Comparison of ENCODE assay signal across 7 cellular contexts in the genomic region with DNA sequence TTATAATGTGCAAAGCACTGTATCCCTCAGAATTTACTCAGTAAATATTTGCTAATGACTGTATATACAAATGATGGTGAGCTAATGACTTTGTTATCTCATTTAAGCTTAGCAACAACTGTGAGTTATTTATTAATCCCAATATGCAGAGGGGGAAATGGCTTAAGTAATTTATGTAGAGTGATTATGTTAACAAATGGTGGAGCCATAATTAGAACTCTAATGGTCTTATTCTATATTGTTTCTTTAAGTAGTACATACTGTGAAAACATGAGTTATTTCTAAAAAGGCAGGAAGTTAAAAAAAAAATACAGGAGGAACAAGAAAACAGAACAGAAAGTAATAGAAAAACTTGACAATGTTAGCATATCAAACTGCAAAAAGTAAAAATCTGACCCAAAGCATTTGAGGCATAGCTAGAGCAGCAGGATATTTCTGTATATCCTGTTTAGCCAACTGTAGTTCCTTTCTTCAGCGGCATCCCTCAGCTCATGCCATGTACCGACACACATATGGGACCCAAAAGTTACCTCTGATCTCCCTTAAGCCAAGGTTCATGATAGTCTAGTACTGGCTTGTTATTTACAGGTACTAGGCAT.
DNase-seq lines count a peak whose midpoint lies in the region; ATAC-seq lines count a peak whose summit lies in the region.

No MANE protein-coding gene starts in this region.

- peak overlapping the region; percentile 71 for H3K4me3 Mint-ChIP-seq in memory B cell

- H3K4me1 Mint-ChIP-seq in memory B cell, result peaks cover 30% of the 10 kb centered on the region

- peak overlapping the region; percentile 96 for H3K27ac Mint-ChIP-seq in memory B cell

- no peaks in the 10 kb centered on the region for H3K27me3 Mint-ChIP-seq in memory B cell

- peak; percentile 72 for ATAC-seq in GM18867 (IDR thresholded peaks at IDR 0.05; ENCODE audit: unreplicated experiment)
- ATAC-seq in HG02763 (IDR thresholded peaks at IDR 0.05; ENCODE audit: unreplicated experiment), result peak; percentile 77
- ATAC-seq in memory B cell (ENCODE audit: low read depth), result peak; percentile 93

- H3K9me3 Mint-ChIP-seq in memory B cell, result no peaks in the 10 kb centered on the region

- peaks cover 6% of the 10 kb centered on the region for H3K36me3 Mint-ChIP-seq in memory B cell

- peak; percentile 52 to 76 for DNase-seq in NOMO-1 (lab: John Stamatoyannopoulos, UW; ENCODE audit: unreplicated experiment in 2 of 2)
- peak in 1 of 2 donors; percentile 33 for DNase-seq in memory B cell (ENCODE audit: low spot score in 2 of 2)
- DNase-seq in NCI-H128 (lab: John Stamatoyannopoulos, UW; ENCODE audit: unreplicated experiment), result no peak
- DNase-seq in mesenteric fat pad (ENCODE audit: low spot score), result no peak
- no peak for DNase-seq in NCI-H187 (lab: John Stamatoyannopoulos, UW)

Comparison
In these comparisons a context has a peak if more than half of its experiments do, and no peak if none do; other contexts are left out.
1. DNase-seq: peak in NOMO-1 (2 of 2); none in NCI-H128 (single experiment), mesenteric fat pad (single experiment) and NCI-H187 (0 of 2).
2. Peak in every context shown above with its lines, with median percentiles within 50 percentile points of each other: ATAC-seq.